ENCODE assay signal across 9 cellular contexts in genomic region chr4:137125011-137125410, GRCh38.
DNase-seq lines count a peak whose midpoint lies in the region; ATAC-seq and TF ChIP-seq lines count a peak whose summit lies in the region.
"Had no signal": no experiment of that assay in that cellular context is flagged by ENCODE, and none has a peak within 500 bp of the region (broad histone marks: within the 10 kb centered on the region; RNA-seq: fewer than 3 reads in every experiment).

No MANE protein-coding gene starts in this region.

- peaks cover 0 to under 1% (median 0%) of the 10 kb centered on the region in 9 donors for H3K27me3 ChIP-seq in heart left ventricle
- no peaks in the 10 kb centered on the region for H3K27me3 ChIP-seq in stomach
- no peaks in the 10 kb centered on the region for H3K27me3 ChIP-seq in endodermal cell (ENCODE audit: control insufficient read depth, insufficient read depth, low read length, poor library complexity, severe bottlenecking)

- no peaks in the 10 kb centered on the region for H3K9me3 Mint-ChIP-seq in endodermal cell

- H3K36me3 ChIP-seq in SK-N-MC (ENCODE audit: insufficient read depth, low read length) (no peaks in the 10 kb centered on the region), heart left ventricle (no peaks in the 10 kb centered on the region), stomach (no peaks in the 10 kb centered on the region), endodermal cell (ENCODE audit: control insufficient read depth, insufficient read depth, low read length) (no peaks in the 10 kb centered on the region)

- H3K27ac ChIP-seq in SK-N-MC (0 out of 2 replicates have a peak overlapping the region, but pooled peaks have one; percentile 1), heart left ventricle (no peak overlapping the region), stomach (no peak overlapping the region), caudate nucleus (ENCODE audit: low read depth, low read length) (no peak overlapping the region), endodermal cell (ENCODE audit: low read depth, low read length) (no peak overlapping the region)

- intact Hi-C loops in heart left ventricle (cut with DNase I) (loop anchor here in 8 of 10 donors (5.0 to 10.0 kb wide), 12 partner anchors 150 to 1750 kb away; partner anchors contain the start of gene PCDH18 (in 2 of the 8)), stomach (cut with DNase I; ENCODE audit: low total_unique reads) (loop anchor here (10.0 kb wide), 1 partner anchor 960 kb away; no protein-coding TSS in a partner anchor)

- DNase-seq in HCEC 1CT: peak; percentile 55
- no peak for DNase-seq in SK-N-MC (ENCODE audit: low read depth, low spot score)
- peak in 2 of 5 donors; percentile 16 to 17 for DNase-seq in heart left ventricle
- DNase-seq in stomach: no peak
- no peak for DNase-seq in caudate nucleus (lab: John Stamatoyannopoulos, UW)
- DNase-seq in endodermal cell: no peak
- no peak for DNase-seq in MV-4-11 (lab: John Stamatoyannopoulos, UW)
- DNase-seq: stimulated activated CD4-positive, alpha-beta T cell treated with anti-CD3 and anti-CD28 coated beads, Interleukin-2, amount 100 ng/mL, for 24 hours had no signal

- H3K9me3 ChIP-seq in SK-N-MC (ENCODE audit: low read depth, low read length): no peaks in the 10 kb centered on the region
- no peaks in the 10 kb centered on the region for H3K9me3 ChIP-seq in heart left ventricle
- no peaks in the 10 kb centered on the region for H3K9me3 ChIP-seq in stomach
- no peaks in the 10 kb centered on the region for H3K9me3 ChIP-seq in endodermal cell (ENCODE audit: control insufficient read depth, low read length)

- H3K9ac ChIP-seq in SK-N-MC (ENCODE audit: insufficient read length) (peak overlapping the region; percentile 46), endodermal cell (ENCODE audit: extremely low read depth, low read length, poor library complexity, severe bottlenecking) (no peak overlapping the region)

- no peak overlapping the region for H3K4me3 Mint-ChIP-seq in endodermal cell

- TF ChIP-seq POLR2A in heart left ventricle (IDR thresholded peaks at IDR 0.05) (no peak), stomach (IDR thresholded peaks at IDR 0.05) (no peak)

- no peaks in the 10 kb centered on the region for H3K27me3 Mint-ChIP-seq in endodermal cell (ENCODE audit: insufficient read depth)

- 41 to 55% (median 49%) methylated on average over 3 of the region's 3 CpGs for WGBS in heart left ventricle, 4 donors
- WGBS in stomach, 5 donors: 31 to 50% (median 44%) methylated on average over 3 of the region's 3 CpGs
- WGBS in endodermal cell (ENCODE audit: insufficient coverage in 1 of 2, insufficient read length in 1 of 2), 2 experiments: 87% methylated on average over 3 of the region's 3 CpGs

- TF ChIP-seq CTCF in heart left ventricle (IDR thresholded peaks at IDR 0.05) (no peak), stomach (IDR thresholded peaks at IDR 0.05) (no peak), endodermal cell (conservative IDR thresholded peaks at IDR 0.05) (no peak)

- H3K4me3 ChIP-seq in SK-N-MC: peak overlapping the region; percentile 76
- H3K4me3 ChIP-seq in heart left ventricle: peak overlapping the region in 10 of 12 donors; percentile 5 to 59 (median 40)
- peak overlapping the region; percentile 10 to 28 (median 18) for H3K4me3 ChIP-seq in stomach
- H3K4me3 ChIP-seq in endodermal cell (ENCODE audit: low read length): no peak overlapping the region

- H3K4me1 ChIP-seq in heart left ventricle (no peaks in the 10 kb centered on the region), stomach (no peaks in the 10 kb centered on the region), endodermal cell (ENCODE audit: control insufficient read depth, insufficient read depth, low read length) (no peaks in the 10 kb centered on the region)

- H3K36me3 Mint-ChIP-seq in endodermal cell (ENCODE audit: low read depth): no peaks in the 10 kb centered on the region

- ATAC-seq in heart left ventricle (peak in 2 of 4 donors; percentile 54 to 64), GM21381 (IDR thresholded peaks at IDR 0.05; ENCODE audit: unreplicated experiment) (no peak)

- no peak overlapping the region for H3K27ac Mint-ChIP-seq in endodermal cell

- no peaks in the 10 kb centered on the region for H3K4me1 Mint-ChIP-seq in endodermal cell

- no peak for TF ChIP-seq EP300 in stomach (IDR thresholded peaks at IDR 0.05)
